ENCODE assay signal across 20 cellular contexts in genomic region chr17:42431758-42432161, GRCh38. TPM values are rescaled to one million over a fixed set of nuclear protein-coding genes. Genes with fewer than 3 reads are reported as not detected.
A peak's percentile ranks its signal among the peaks of the same experiment; 100 is the strongest.
DNase-seq lines count a peak whose midpoint lies in the region; ATAC-seq and TF ChIP-seq lines count a peak whose summit lies in the region.
"Had no signal": no experiment of that assay in that cellular context is flagged by ENCODE, and none has a peak within 500 bp of the region (broad histone marks: within the 10 kb centered on the region; RNA-seq: fewer than 3 reads in every experiment).

No MANE protein-coding gene starts in this region.

- no peaks in the 10 kb centered on the region for H3K4me1 Mint-ChIP-seq in activated CD4-positive, alpha-beta T cell treated with anti-CD3 and anti-CD28 coated beads, Interleukin-2, amount 10 ng/mL, durations not matched to agents 24 days and 14 days
- H3K4me1 Mint-ChIP-seq: central memory CD8-positive, alpha-beta T cell had no signal

- no peak overlapping the region for H3K27ac Mint-ChIP-seq in activated CD4-positive, alpha-beta T cell treated with anti-CD3 and anti-CD28 coated beads, Interleukin-2, amount 10 ng/mL, durations not matched to agents 24 days and 14 days
- H3K27ac Mint-ChIP-seq: B cell; T-helper 2 cell treated with Interferon-gamma antibody and Interleukin-4, amounts not matched to agents 5 μg/mL and 100 μg/mL, for 36 hours had no signal

- H3K4me1 ChIP-seq in HAP-1: peaks cover 13% of the 10 kb centered on the region
- peaks cover 9 to 48% (median 44%) of the 10 kb centered on the region in 5 donors for H3K4me1 ChIP-seq in subcutaneous abdominal adipose tissue (ENCODE audit: control insufficient read depth in 5 of 5, insufficient read depth in 5 of 5, low read length in 5 of 5)
- peaks cover 0 to 5% of the 10 kb centered on the region in 2 donors for H3K4me1 ChIP-seq in thyroid gland

- H3K9ac ChIP-seq in subcutaneous abdominal adipose tissue (ENCODE audit: low read length in 5 of 5): peak overlapping the region in 2 of 5 donors; percentile 7 to 41

- DNase-seq in HAP-1 (ENCODE audit: low spot score in 2 of 2): peak; percentile 50 to 52
- DNase-seq in amniotic epithelial cell (ENCODE audit: low read depth): peak; percentile 72
- DNase-seq in left colon: no peak
- no peak for DNase-seq in thyroid gland
- no peak for DNase-seq in activated CD4-positive, alpha-beta T cell treated with anti-CD3 and anti-CD28 coated beads, Interleukin-2, amount 10 ng/mL, durations not matched to agents 24 days and 14 days
- DNase-seq: activated CD4-positive, alpha-beta T cell treated with anti-CD3 and anti-CD28 coated beads for 1 hour; activated effector memory CD4-positive, alpha-beta T cell treated with Interleukin-2 at 50 U/mL for 16 hours; amniotic stem cell; COR-L47; effector memory CD4-positive, alpha-beta T cell; left cardiac atrium; NCI-H1436; NCI-H748 treated with DMSO at 0.1 percent for 48 hours; PC-3; stimulated activated naive CD8-positive, alpha-beta T cell treated with anti-CD3 and anti-CD28 coated beads, Interleukin-15, Interleukin-2, amounts not matched to agents 100 U/mL and 50 U/mL, for 24 hours had no signal

- no peak for TF ChIP-seq POLR2A in thyroid gland (IDR thresholded peaks at IDR 0.05)

- TF ChIP-seq CTCF in thyroid gland (IDR thresholded peaks at IDR 0.05): no peak

- ATAC-seq in left colon (peak; percentile 57), HG03565 (IDR thresholded peaks at IDR 0.05; ENCODE audit: unreplicated experiment) (no peak)
- ATAC-seq: left cardiac atrium; PC-3; stimulated activated naive CD8-positive, alpha-beta T cell treated with anti-CD3 and anti-CD28 coated beads, Interleukin-15, Interleukin-2, amounts not matched to agents 100 U/mL and 50 U/mL, for 24 hours had no signal

- H3K27ac ChIP-seq in subcutaneous abdominal adipose tissue (ENCODE audit: low read depth, low read length): peak overlapping the region; percentile 47
- H3K27ac ChIP-seq in thyroid gland: no peak overlapping the region

- intact Hi-C loops in left colon (cut with DNase I, micrococcal nuclease) (no loop called here), thyroid gland (cut with DNase I) (no loop called here)
- intact Hi-C loops in activated CD4-positive, alpha-beta T cell treated with anti-CD3 and anti-CD28 coated beads, Interleukin-2, amount 10 ng/mL, durations not matched to agents 24 days and 14 days (cut with micrococcal nuclease): no loop called here

- H3K4me3 ChIP-seq in HAP-1: no peak overlapping the region
- no peak overlapping the region for H3K4me3 ChIP-seq in subcutaneous abdominal adipose tissue (ENCODE audit: low read depth in 1 of 5, low read length in 5 of 5)
- H3K4me3 ChIP-seq in thyroid gland (replicated peaks in 1 of 3): no peak overlapping the region

- H3K9me3 Mint-ChIP-seq in activated CD4-positive, alpha-beta T cell treated with anti-CD3 and anti-CD28 coated beads, Interleukin-2, amount 10 ng/mL, durations not matched to agents 24 days and 14 days: no peaks in the 10 kb centered on the region
- H3K9me3 Mint-ChIP-seq: central memory CD8-positive, alpha-beta T cell; T-helper 2 cell treated with Interferon-gamma antibody and Interleukin-4, amounts not matched to agents 5 μg/mL and 100 μg/mL, for 36 hours had no signal

- 56 to 60% methylated on average over 3 of the region's 3 CpGs for WGBS in thyroid gland, 2 donors

- in situ Hi-C loops in HAP-1 (cut with MboI; ENCODE audit: low sequenced_read_pairs): no loop called here

- no peaks in the 10 kb centered on the region for H3K9me3 ChIP-seq in HAP-1
- H3K9me3 ChIP-seq in subcutaneous abdominal adipose tissue (ENCODE audit: control insufficient read depth in 5 of 5, low read length in 5 of 5): no peaks in the 10 kb centered on the region
- H3K9me3 ChIP-seq in thyroid gland: no peaks in the 10 kb centered on the region

- H3K4me3 Mint-ChIP-seq in activated CD4-positive, alpha-beta T cell treated with anti-CD3 and anti-CD28 coated beads, Interleukin-2, amount 10 ng/mL, durations not matched to agents 24 days and 14 days: no peak overlapping the region
- H3K4me3 Mint-ChIP-seq: B cell; central memory CD8-positive, alpha-beta T cell; T-helper 2 cell treated with Interferon-gamma antibody and Interleukin-4, amounts not matched to agents 5 μg/mL and 100 μg/mL, for 36 hours had no signal

- H3K36me3 Mint-ChIP-seq in activated CD4-positive, alpha-beta T cell treated with anti-CD3 and anti-CD28 coated beads, Interleukin-2, amount 10 ng/mL, durations not matched to agents 24 days and 14 days (ENCODE audit: low read depth): no peaks in the 10 kb centered on the region

- H3K36me3 ChIP-seq in HAP-1 (replicated peaks): no peaks in the 10 kb centered on the region
- H3K36me3 ChIP-seq in subcutaneous abdominal adipose tissue (ENCODE audit: control insufficient read depth in 5 of 5, insufficient read depth in 5 of 5, low read length in 5 of 5): no peaks in the 10 kb centered on the region
- no peaks in the 10 kb centered on the region for H3K36me3 ChIP-seq in thyroid gland

- H3K27me3 Mint-ChIP-seq in activated CD4-positive, alpha-beta T cell treated with anti-CD3 and anti-CD28 coated beads, Interleukin-2, amount 10 ng/mL, durations not matched to agents 24 days and 14 days: peaks cover 28% of the 10 kb centered on the region

- H3K27me3 ChIP-seq in HAP-1 (ENCODE audit: low read depth) (no peaks in the 10 kb centered on the region), subcutaneous abdominal adipose tissue (ENCODE audit: control insufficient read depth in 5 of 5, insufficient read depth in 4 of 5, low read length in 5 of 5) (no peaks in the 10 kb centered on the region), thyroid gland (no peaks in the 10 kb centered on the region)

RNA-seq across cellular contexts. Expression of gene CAVIN1, which starts 8.7 kb away (rescaled TPM):
- total RNA-seq in left colon: 10 to 100 TPM; 21.9 to 62.0 TPM
- 100 to 1,000 TPM; 173 to 199 (median 187) TPM for total RNA-seq in thyroid gland
- 2.4 and 2.7 TPM in 2 replicates for total RNA-seq in activated CD4-positive, alpha-beta T cell treated with anti-CD3 and anti-CD28 coated beads, Interleukin-2, amount 10 ng/mL, durations not matched to agents 24 days and 14 days
- total RNA-seq: B cell, PC-3 had no signal

RNA-seq across cellular contexts. Expression of gene ATP6V0A1, which starts 26.9 kb away (rescaled TPM):
- 10 to 100 TPM; 92.6 to 96.2 TPM for total RNA-seq in left colon
- total RNA-seq in thyroid gland: 100 to 1,000 TPM in 2 of 4 donors, 10 to 100 TPM in 2; 75.5 to 195 (median 121) TPM
- 16.9 and 18.8 TPM in 2 replicates for total RNA-seq in activated CD4-positive, alpha-beta T cell treated with anti-CD3 and anti-CD28 coated beads, Interleukin-2, amount 10 ng/mL, durations not matched to agents 24 days and 14 days

RNA-seq across cellular contexts. Expression of gene STAT3, which starts 43.5 kb away (rescaled TPM):
- total RNA-seq in left colon: 100 to 1,000 TPM; 150 to 212 TPM
- total RNA-seq in thyroid gland: 100 to 1,000 TPM; 147 to 292 (median 206) TPM
- 252 and 258 TPM in 2 replicates for total RNA-seq in activated CD4-positive, alpha-beta T cell treated with anti-CD3 and anti-CD28 coated beads, Interleukin-2, amount 10 ng/mL, durations not matched to agents 24 days and 14 days
- total RNA-seq: PC-3 had no signal

Comparison
In these comparisons a context has a peak if more than half of its experiments do, and no peak if none do; other contexts are left out.
1. DNase-seq: peak in HAP-1 (2 of 2) and amniotic epithelial cell (single experiment); none in left colon (0 of 2), thyroid gland (0 of 2) and activated CD4-positive, alpha-beta T cell treated with anti-CD3 and anti-CD28 coated beads, Interleukin-2, amount 10 ng/mL, durations not matched to agents 24 days and 14 days (single experiment).